9 cellular contexts compared by ENCODE assay signal in the genomic region with DNA sequence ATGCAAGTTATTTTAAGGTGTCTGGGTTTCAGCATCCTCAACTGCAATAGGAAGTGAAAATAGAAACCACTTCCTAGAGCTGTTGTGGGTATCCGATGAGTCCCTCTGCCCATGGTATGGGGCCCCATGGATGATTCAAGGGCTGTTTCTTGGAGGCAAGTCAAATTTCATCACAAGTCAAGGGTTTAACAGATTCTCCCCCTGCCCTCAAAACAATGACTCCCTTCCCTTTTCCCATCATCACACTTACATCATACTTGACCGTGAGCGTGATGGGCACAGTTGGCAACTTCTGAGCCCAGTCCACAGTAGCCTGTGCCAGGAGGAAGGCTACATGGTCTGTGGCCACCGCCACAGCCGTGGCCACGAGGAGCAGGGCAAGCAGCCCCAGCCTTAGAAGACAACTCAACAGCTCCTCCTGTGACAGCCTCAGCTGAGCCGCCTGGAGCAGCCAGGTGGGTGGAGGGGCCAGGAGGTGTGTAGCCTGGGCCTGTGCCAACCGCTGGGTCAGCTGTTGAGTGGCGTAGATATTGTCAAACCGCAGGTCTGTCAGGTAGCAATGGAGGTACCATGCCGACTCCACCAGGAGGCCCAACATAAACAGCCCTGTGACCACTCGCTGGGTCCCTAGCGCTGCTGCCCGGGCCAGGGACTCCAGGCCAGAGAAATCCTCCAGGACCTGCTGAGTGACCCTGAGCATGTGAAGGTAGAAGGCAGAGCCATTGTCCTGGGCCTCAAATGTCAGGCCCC. TPM values are rescaled to one million over a fixed set of nuclear protein-coding genes. Genes with fewer than 3 reads are reported as not detected.
DNase-seq lines count a peak whose midpoint lies in the region; ATAC-seq and TF ChIP-seq lines count a peak whose summit lies in the region.
"Had no signal": no experiment of that assay in that cellular context is flagged by ENCODE, and none has a peak within 500 bp of the region (broad histone marks: within the 10 kb centered on the region; RNA-seq: fewer than 3 reads in every experiment).

No MANE protein-coding gene starts in this region.

- no peaks in the 10 kb centered on the region for H3K9me3 Mint-ChIP-seq in CD4-positive, CD25-positive, alpha-beta regulatory T cell
- H3K9me3 Mint-ChIP-seq in T-helper 2 cell treated with Interferon-gamma antibody and Interleukin-4, amounts not matched to agents 5 μg/mL and 100 μg/mL, for 36 hours: no peaks in the 10 kb centered on the region

- ATAC-seq in CD4-positive, CD25-positive, alpha-beta regulatory T cell (ENCODE audit: low read depth in 2 of 2): peak; percentile 34 to 44
- ATAC-seq in lower lobe of right lung (peak; percentile 16 to 50), GM18520 (IDR thresholded peaks at IDR 0.05; ENCODE audit: unreplicated experiment) (no peak), GM21723 (IDR thresholded peaks at IDR 0.05; ENCODE audit: unreplicated experiment) (no peak)

- no peak overlapping the region for H3K27ac ChIP-seq in CD4-positive, CD25-positive, alpha-beta regulatory T cell (ENCODE audit: insufficient read depth, low read length, poor library complexity, severe bottlenecking)
- no peak overlapping the region for H3K27ac ChIP-seq in lower lobe of right lung

- no peak overlapping the region for H3K4me3 ChIP-seq in CD4-positive, CD25-positive, alpha-beta regulatory T cell (ENCODE audit: low read depth, low read length)
- H3K4me3 ChIP-seq in lower lobe of right lung: no peak overlapping the region

- H3K4me1 Mint-ChIP-seq in CD4-positive, CD25-positive, alpha-beta regulatory T cell: peaks cover 0 to 5% (median 2%) of the 10 kb centered on the region in 4 donors
- peaks cover 20% of the 10 kb centered on the region for H3K4me1 Mint-ChIP-seq in T-helper 2 cell treated with Interferon-gamma antibody and Interleukin-4, amounts not matched to agents 5 μg/mL and 100 μg/mL, for 36 hours (ENCODE audit: low read depth)

- TF ChIP-seq CTCF in GM20000 (IDR thresholded peaks at IDR 0.05; ENCODE audit: extremely low read depth, missing control alignments) (no peak), lower lobe of right lung (IDR thresholded peaks at IDR 0.05) (no peak)

- peak overlapping the region in 1 of 3 donors; percentile 74 for H3K27ac Mint-ChIP-seq in CD4-positive, CD25-positive, alpha-beta regulatory T cell
- peak overlapping the region; percentile 88 for H3K27ac Mint-ChIP-seq in T-helper 2 cell treated with Interferon-gamma antibody and Interleukin-4, amounts not matched to agents 5 μg/mL and 100 μg/mL, for 36 hours

- no peak overlapping the region for H3K4me3 Mint-ChIP-seq in CD4-positive, CD25-positive, alpha-beta regulatory T cell
- H3K4me3 Mint-ChIP-seq in T-helper 2 cell treated with Interferon-gamma antibody and Interleukin-4, amounts not matched to agents 5 μg/mL and 100 μg/mL, for 36 hours: peak overlapping the region; percentile 74

- peak in 1 of 3 donors; percentile 53 for DNase-seq in CD4-positive, CD25-positive, alpha-beta regulatory T cell
- DNase-seq in GM20000 (ENCODE audit: low spot score) (peak; percentile 60), lower lobe of right lung (no peak), AG20443 (ENCODE audit: low spot score) (no peak), SW480 (ENCODE audit: low spot score) (no peak)
- DNase-seq in T-helper 2 cell treated with Interferon-gamma antibody and Interleukin-4, amounts not matched to agents 5 μg/mL and 100 μg/mL, for 36 hours (ENCODE audit: low spot score): peak; percentile 74
- DNase-seq: NCI-H1694 had no signal

- H3K9me3 ChIP-seq in CD4-positive, CD25-positive, alpha-beta regulatory T cell (ENCODE audit: control insufficient read depth in 2 of 2, low read length in 2 of 2): no peaks in the 10 kb centered on the region
- H3K9me3 ChIP-seq in lower lobe of right lung: no peaks in the 10 kb centered on the region

- no peaks in the 10 kb centered on the region for H3K27me3 ChIP-seq in CD4-positive, CD25-positive, alpha-beta regulatory T cell (ENCODE audit: control insufficient read depth, insufficient read depth, low read length)
- H3K27me3 ChIP-seq in lower lobe of right lung (ENCODE audit: low read depth): peaks cover 37% of the 10 kb centered on the region

- intact Hi-C loops in lower lobe of right lung (cut with DNase I): no loop called here

- H3K4me1 ChIP-seq in CD4-positive, CD25-positive, alpha-beta regulatory T cell (ENCODE audit: control insufficient read depth, insufficient read depth, low read length, poor library complexity, severe bottlenecking): peaks cover 10% of the 10 kb centered on the region
- H3K4me1 ChIP-seq in lower lobe of right lung: no peaks in the 10 kb centered on the region

- no peaks in the 10 kb centered on the region for H3K36me3 Mint-ChIP-seq in CD4-positive, CD25-positive, alpha-beta regulatory T cell
- no peaks in the 10 kb centered on the region for H3K36me3 Mint-ChIP-seq in T-helper 2 cell treated with Interferon-gamma antibody and Interleukin-4, amounts not matched to agents 5 μg/mL and 100 μg/mL, for 36 hours (ENCODE audit: low read depth)

- H3K36me3 ChIP-seq in CD4-positive, CD25-positive, alpha-beta regulatory T cell (ENCODE audit: control insufficient read depth, insufficient read depth, low read length): no peaks in the 10 kb centered on the region
- no peaks in the 10 kb centered on the region for H3K36me3 ChIP-seq in lower lobe of right lung

- no peaks in the 10 kb centered on the region for H3K27me3 Mint-ChIP-seq in CD4-positive, CD25-positive, alpha-beta regulatory T cell
- peaks cover 3% of the 10 kb centered on the region for H3K27me3 Mint-ChIP-seq in T-helper 2 cell treated with Interferon-gamma antibody and Interleukin-4, amounts not matched to agents 5 μg/mL and 100 μg/mL, for 36 hours (ENCODE audit: low read depth)

RNA-seq across cellular contexts. Expression of a gene that starts 5.2 kb away (rescaled TPM):
- total RNA-seq in CD4-positive, CD25-positive, alpha-beta regulatory T cell: not detected
- not detected for polyA plus RNA-seq in CD4-positive, CD25-positive, alpha-beta regulatory T cell
- not detected for total RNA-seq in lower lobe of right lung

RNA-seq across cellular contexts. Expression of a gene that starts 31.9 kb away (rescaled TPM):
- 0.25 TPM for total RNA-seq in CD4-positive, CD25-positive, alpha-beta regulatory T cell
- under 1 TPM in 3 of 4 donors, not detected in 1; 0.14 to 0.22 (median 0.19) TPM for polyA plus RNA-seq in CD4-positive, CD25-positive, alpha-beta regulatory T cell
- 4.7 TPM for total RNA-seq in lower lobe of right lung

Comparison
In these comparisons a context has a peak if more than half of its experiments do, and no peak if none do; other contexts are left out.
1. ATAC-seq: peak in CD4-positive, CD25-positive, alpha-beta regulatory T cell (2 of 2) and lower lobe of right lung (2 of 2); none in GM18520 (single experiment) and GM21723 (single experiment).
2. DNase-seq: peak in GM20000 (single experiment) and T-helper 2 cell treated with Interferon-gamma antibody and Interleukin-4, amounts not matched to agents 5 μg/mL and 100 μg/mL, for 36 hours (single experiment); none in lower lobe of right lung (single experiment), AG20443 (single experiment) and SW480 (single experiment).